Comparison of ENCODE assay signal across 17 cellular contexts in the genomic region with DNA sequence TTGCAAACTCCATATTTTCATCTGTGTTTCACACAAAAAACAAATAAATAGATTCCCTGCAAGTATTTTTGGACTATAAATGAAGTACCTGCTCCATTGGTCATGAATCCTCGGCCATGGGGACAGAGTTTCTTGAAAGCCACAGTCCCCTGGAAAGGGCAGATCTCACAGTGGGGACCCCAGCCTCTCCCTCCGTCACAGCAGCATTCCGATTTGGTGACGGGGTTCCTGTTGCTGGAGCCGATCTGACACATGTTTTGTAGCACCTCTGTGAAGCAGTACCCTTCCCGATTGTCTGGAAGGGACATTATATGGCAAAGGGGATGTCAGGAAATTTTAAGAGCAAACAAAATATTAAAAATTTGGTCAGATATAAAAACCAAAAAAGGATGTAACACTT.
"Had no signal": no experiment of that assay in that cellular context is flagged by ENCODE, and none has a peak within 500 bp of the region (broad histone marks: within the 10 kb centered on the region; RNA-seq: fewer than 3 reads in every experiment).

No MANE protein-coding gene starts in this region.

- H3K36me3 Mint-ChIP-seq: activated naive CD8-positive, alpha-beta T cell treated with anti-CD3 and anti-CD28 coated beads, Interleukin-2, amount 10 ng/mL, durations not matched to agents 7 days and 5 days; natural killer cell treated with Interleukin-12 subunit alpha and Interleukin-12 subunit beta and Interleukin-15 and Interleukin-18, amount 100 ng/mL, for 72 hours had no signal

- H3K9me3 ChIP-seq: ascending aorta, lower lobe of right lung, ovary, testis had no signal

- H3K27ac Mint-ChIP-seq: activated naive CD8-positive, alpha-beta T cell treated with anti-CD3 and anti-CD28 coated beads, Interleukin-2, amount 10 ng/mL, durations not matched to agents 7 days and 5 days; effector memory CD8-positive, alpha-beta T cell; natural killer cell treated with Interleukin-12 subunit alpha and Interleukin-12 subunit beta and Interleukin-15 and Interleukin-18, amount 100 ng/mL, for 72 hours had no signal

- H3K4me3 Mint-ChIP-seq: activated naive CD8-positive, alpha-beta T cell treated with anti-CD3 and anti-CD28 coated beads, Interleukin-2, amount 10 ng/mL, durations not matched to agents 7 days and 5 days; effector memory CD8-positive, alpha-beta T cell; natural killer cell treated with Interleukin-12 subunit alpha and Interleukin-12 subunit beta and Interleukin-15 and Interleukin-18, amount 100 ng/mL, for 72 hours had no signal

- DNase-seq: activated CD4-positive, alpha-beta T cell treated with anti-CD3 and anti-CD28 coated beads for 1 hour; activated CD4-positive, alpha-beta T cell treated with anti-CD3 and anti-CD28 coated beads, Interleukin-2, amount 50 U/mL, for 48 hours; activated naive CD8-positive, alpha-beta T cell treated with anti-CD3 and anti-CD28 coated beads, Interleukin-2, amount 10 ng/mL, durations not matched to agents 7 days and 5 days; activated T-cell treated with anti-CD3 and anti-CD28 coated beads, Interleukin-2, amount 50 U/mL, for 48 hours; caudate nucleus; effector memory CD8-positive, alpha-beta T cell; glutamatergic neuron; left cardiac atrium; lower lobe of right lung; ovary; stimulated activated CD4-positive, alpha-beta T cell treated with anti-CD3 and anti-CD28 coated beads, Interleukin-4, amount 100 ng/mL, for 1 hour; stimulated activated CD8-positive, alpha-beta memory T cell treated with anti-CD3 and anti-CD28 coated beads, Interleukin-4, amount 100 ng/mL, for 48 hours; stimulated activated naive CD8-positive, alpha-beta T cell treated with anti-CD3 and anti-CD28 coated beads, Interleukin-15, Interleukin-2, amounts not matched to agents 100 U/mL and 50 U/mL, for 24 hours; testis had no signal

- H3K4me1 ChIP-seq: ascending aorta, lower lobe of right lung, testis had no signal

- H3K9me3 Mint-ChIP-seq: activated naive CD8-positive, alpha-beta T cell treated with anti-CD3 and anti-CD28 coated beads, Interleukin-2, amount 10 ng/mL, durations not matched to agents 7 days and 5 days; effector memory CD8-positive, alpha-beta T cell; natural killer cell treated with Interleukin-12 subunit alpha and Interleukin-12 subunit beta and Interleukin-15 and Interleukin-18, amount 100 ng/mL, for 72 hours had no signal

- H3K4me3 ChIP-seq: ascending aorta, coronary artery, lower lobe of right lung, ovary, testis had no signal

- H3K27ac ChIP-seq: lower lobe of right lung, ovary, testis had no signal

- H3K27me3 ChIP-seq: ascending aorta, ovary, testis had no signal

- ATAC-seq: effector memory CD8-positive, alpha-beta T cell; lower lobe of right lung; natural killer cell treated with Interleukin-12 subunit alpha and Interleukin-12 subunit beta and Interleukin-15 and Interleukin-18, amount 100 ng/mL, for 72 hours; stimulated activated naive CD8-positive, alpha-beta T cell treated with anti-CD3 and anti-CD28 coated beads, Interleukin-15, Interleukin-2, amounts not matched to agents 100 U/mL and 50 U/mL, for 24 hours had no signal

- H3K27me3 Mint-ChIP-seq: natural killer cell treated with Interleukin-12 subunit alpha and Interleukin-12 subunit beta and Interleukin-15 and Interleukin-18, amount 100 ng/mL, for 72 hours had no signal
